ENCODE assay signal across 2 cellular contexts in the genomic region with DNA sequence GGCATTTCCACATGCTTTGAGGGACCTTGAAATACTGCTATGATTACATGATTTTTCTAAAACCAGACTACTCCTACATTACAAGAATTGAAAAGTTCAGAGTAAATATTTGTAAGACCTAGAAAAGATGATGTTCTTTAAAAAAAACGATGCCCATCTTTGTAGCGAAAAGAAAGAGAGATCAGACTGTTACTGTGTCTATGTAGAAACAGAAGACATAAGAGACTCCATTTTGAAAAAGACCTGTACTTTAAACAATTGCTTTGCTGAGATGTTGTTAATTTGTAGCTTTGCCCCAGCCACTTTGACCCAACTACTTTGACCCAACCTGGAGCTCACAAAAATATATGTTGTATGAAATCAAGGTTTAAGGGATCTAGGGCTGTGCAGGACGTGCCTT.
TF ChIP-seq lines count a peak whose summit lies in the region.
"Not testable (repeated sequence)": the region's sequence is repeated elsewhere in the genome, so short reads cannot be mapped to it uniquely, and the experiment has no call there.

No MANE protein-coding gene starts in this region.

TF ChIP-seq in A549, 52 proteins besides CTCF, POLR2A, EP300 and RAD21:
- peak; percentile 71 for TF ChIP-seq ZSCAN20 (CRISPR knock-in tag; IDR thresholded peaks at IDR 0.05)
- peak; percentile 71; the same call in 1 of the 2 replicates for TF ChIP-seq HOXB13 (CRISPR knock-in tag; IDR thresholded peaks at IDR 0.05; ENCODE audit: low read depth)
- peak; percentile 82; the same call in 1 of the 2 replicates for TF ChIP-seq HEYL (CRISPR knock-in tag; IDR thresholded peaks at IDR 0.05)
- TF ChIP-seq ZNF302 (CRISPR knock-in tag; IDR thresholded peaks at IDR 0.05), result peak; percentile 39; the same call in 1 of the 2 replicates

TF ChIP-seq in K562, 482 proteins besides CTCF, POLR2A, EP300 and RAD21:
- TF ChIP-seq ZNF79 (CRISPR knock-in tag; IDR thresholded peaks at IDR 0.05; ENCODE audit: low read depth), result 0 out of 2 replicates have a peak, but pooled peaks have one; percentile 39
- 0 out of 2 replicates have a peak, but pooled peaks have one; percentile 18 for TF ChIP-seq ZKSCAN3 (CRISPR knock-in tag; IDR thresholded peaks at IDR 0.05)
- TF ChIP-seq STAT5B (CRISPR knock-in tag; IDR thresholded peaks at IDR 0.05), result 0 out of 2 replicates have a peak, but pooled peaks have one; percentile 19
- TF ChIP-seq DMBX1 (CRISPR knock-in tag; IDR thresholded peaks at IDR 0.05; ENCODE audit: borderline replicate concordance), result peak; percentile 61; the same call in 1 of the 2 replicates
- TF ChIP-seq KLF6 (CRISPR knock-in tag; IDR thresholded peaks at IDR 0.05; ENCODE audit: borderline replicate concordance), result peak; percentile 77; the same call in 1 of the 2 replicates
- 0 out of 2 replicates have a peak, but pooled peaks have one; percentile 31 for TF ChIP-seq ZNF766 (CRISPR knock-in tag; conservative IDR thresholded peaks at IDR 0.05)
- TF ChIP-seq GTF2A2 (tag; IDR thresholded peaks at IDR 0.05), result peak; percentile 64; the same call in 1 of the 2 replicates
- not testable (repeated sequence) for TF ChIP-seq ZNF740, NR4A1 (CRISPR knock-in tag; IDR thresholded peaks at IDR 0.05)
- TF ChIP-seq ZNF740 (tag; IDR thresholded peaks at IDR 0.05), result peak in 1 of 2 experiments; percentile 85; a peak in 2 of 4 replicates
- 0 out of 2 replicates have a peak, but pooled peaks have one; percentile 31 for TF ChIP-seq ZNF41 (CRISPR knock-in tag; conservative IDR thresholded peaks at IDR 0.05)
- TF ChIP-seq, protein P1, sequence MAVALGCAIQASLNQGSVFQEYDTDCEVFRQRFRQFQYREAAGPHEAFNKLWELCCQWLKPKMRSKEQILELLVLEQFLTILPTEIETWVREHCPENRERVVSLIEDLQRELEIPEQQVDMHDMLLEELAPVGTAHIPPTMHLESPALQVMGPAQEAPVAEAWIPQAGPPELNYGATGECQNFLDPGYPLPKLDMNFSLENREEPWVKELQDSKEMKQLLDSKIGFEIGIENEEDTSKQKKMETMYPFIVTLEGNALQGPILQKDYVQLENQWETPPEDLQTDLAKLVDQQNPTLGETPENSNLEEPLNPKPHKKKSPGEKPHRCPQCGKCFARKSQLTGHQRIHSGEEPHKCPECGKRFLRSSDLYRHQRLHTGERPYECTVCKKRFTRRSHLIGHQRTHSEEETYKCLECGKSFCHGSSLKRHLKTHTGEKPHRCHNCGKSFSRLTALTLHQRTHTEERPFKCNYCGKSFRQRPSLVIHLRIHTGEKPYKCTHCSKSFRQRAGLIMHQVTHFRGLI (CRISPR knock-in tag; IDR thresholded peaks at IDR 0.05), result peak; percentile 59; the same call in 1 of the 2 replicates
- 0 out of 2 replicates have a peak, but pooled peaks have one; percentile 5 for TF ChIP-seq TEAD2 (tag; IDR thresholded peaks at IDR 0.05)
- TF ChIP-seq ZNF583 (CRISPR knock-in tag; IDR thresholded peaks at IDR 0.05), result 0 out of 2 replicates have a peak, but pooled peaks have one; percentile 58
- TF ChIP-seq DDX20 (tag; IDR thresholded peaks at IDR 0.05; ENCODE audit: low read depth), result peak; percentile 75; the same call in 1 of the 2 replicates
- TF ChIP-seq, protein P2, sequence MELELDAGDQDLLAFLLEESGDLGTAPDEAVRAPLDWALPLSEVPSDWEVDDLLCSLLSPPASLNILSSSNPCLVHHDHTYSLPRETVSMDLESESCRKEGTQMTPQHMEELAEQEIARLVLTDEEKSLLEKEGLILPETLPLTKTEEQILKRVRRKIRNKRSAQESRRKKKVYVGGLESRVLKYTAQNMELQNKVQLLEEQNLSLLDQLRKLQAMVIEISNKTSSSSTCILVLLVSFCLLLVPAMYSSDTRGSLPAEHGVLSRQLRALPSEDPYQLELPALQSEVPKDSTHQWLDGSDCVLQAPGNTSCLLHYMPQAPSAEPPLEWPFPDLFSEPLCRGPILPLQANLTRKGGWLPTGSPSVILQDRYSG (tag; conservative IDR thresholded peaks at IDR 0.05; ENCODE audit: low read depth), result 0 out of 2 replicates have a peak, but pooled peaks have one; percentile 60
- peak; percentile 48; the same call in 1 of the 2 replicates for TF ChIP-seq PTRF (tag; IDR thresholded peaks at IDR 0.05)
- TF ChIP-seq, protein P3, sequence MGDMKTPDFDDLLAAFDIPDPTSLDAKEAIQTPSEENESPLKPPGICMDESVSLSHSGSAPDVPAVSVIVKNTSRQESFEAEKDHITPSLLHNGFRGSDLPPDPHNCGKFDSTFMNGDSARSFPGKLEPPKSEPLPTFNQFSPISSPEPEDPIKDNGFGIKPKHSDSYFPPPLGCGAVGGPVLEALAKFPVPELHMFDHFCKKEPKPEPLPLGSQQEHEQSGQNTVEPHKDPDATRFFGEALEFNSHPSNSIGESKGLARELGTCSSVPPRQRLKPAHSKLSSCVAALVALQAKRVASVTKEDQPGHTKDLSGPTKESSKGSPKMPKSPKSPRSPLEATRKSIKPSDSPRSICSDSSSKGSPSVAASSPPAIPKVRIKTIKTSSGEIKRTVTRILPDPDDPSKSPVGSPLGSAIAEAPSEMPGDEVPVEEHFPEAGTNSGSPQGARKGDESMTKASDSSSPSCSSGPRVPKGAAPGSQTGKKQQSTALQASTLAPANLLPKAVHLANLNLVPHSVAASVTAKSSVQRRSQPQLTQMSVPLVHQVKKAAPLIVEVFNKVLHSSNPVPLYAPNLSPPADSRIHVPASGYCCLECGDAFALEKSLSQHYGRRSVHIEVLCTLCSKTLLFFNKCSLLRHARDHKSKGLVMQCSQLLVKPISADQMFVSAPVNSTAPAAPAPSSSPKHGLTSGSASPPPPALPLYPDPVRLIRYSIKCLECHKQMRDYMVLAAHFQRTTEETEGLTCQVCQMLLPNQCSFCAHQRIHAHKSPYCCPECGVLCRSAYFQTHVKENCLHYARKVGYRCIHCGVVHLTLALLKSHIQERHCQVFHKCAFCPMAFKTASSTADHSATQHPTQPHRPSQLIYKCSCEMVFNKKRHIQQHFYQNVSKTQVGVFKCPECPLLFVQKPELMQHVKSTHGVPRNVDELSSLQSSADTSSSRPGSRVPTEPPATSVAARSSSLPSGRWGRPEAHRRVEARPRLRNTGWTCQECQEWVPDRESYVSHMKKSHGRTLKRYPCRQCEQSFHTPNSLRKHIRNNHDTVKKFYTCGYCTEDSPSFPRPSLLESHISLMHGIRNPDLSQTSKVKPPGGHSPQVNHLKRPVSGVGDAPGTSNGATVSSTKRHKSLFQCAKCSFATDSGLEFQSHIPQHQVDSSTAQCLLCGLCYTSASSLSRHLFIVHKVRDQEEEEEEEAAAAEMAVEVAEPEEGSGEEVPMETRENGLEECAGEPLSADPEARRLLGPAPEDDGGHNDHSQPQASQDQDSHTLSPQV (IDR thresholded peaks at IDR 0.05), result peak; percentile 82
- 0 out of 2 replicates have a peak, but pooled peaks have one; percentile 64 for TF ChIP-seq NR4A1 (tag; IDR thresholded peaks at IDR 0.05)
- TF ChIP-seq ELF2 (CRISPR knock-in tag; IDR thresholded peaks at IDR 0.05), result peak; percentile 23; the same call in 1 of the 2 replicates
- peak; percentile 84 for TF ChIP-seq ZNF311 (CRISPR knock-in tag; IDR thresholded peaks at IDR 0.05)
- TF ChIP-seq PTTG1 (tag; IDR thresholded peaks at IDR 0.05; ENCODE audit: low read depth), result peak; percentile 71
- 0 out of 2 replicates have a peak, but pooled peaks have one; percentile 34 for TF ChIP-seq SMAD3 (CRISPR knock-in tag; conservative IDR thresholded peaks at IDR 0.05)
- 0 out of 2 replicates have a peak, but pooled peaks have one; percentile 45 for TF ChIP-seq HDAC8 (tag; IDR thresholded peaks at IDR 0.05)
- TF ChIP-seq TSHZ1 (CRISPR knock-in tag; IDR thresholded peaks at IDR 0.05), result peak; percentile 60; the same call in 1 of the 2 replicates
- peak; percentile 67; the same call in 1 of the 2 replicates for TF ChIP-seq SMAD4 (CRISPR knock-in tag; conservative IDR thresholded peaks at IDR 0.05)
TF ChIP-seq in K562: peak in this region for 24; not testable (repeated sequence) for 458.
